ENCODE assay signal across 1 cellular context in the genomic region with DNA sequence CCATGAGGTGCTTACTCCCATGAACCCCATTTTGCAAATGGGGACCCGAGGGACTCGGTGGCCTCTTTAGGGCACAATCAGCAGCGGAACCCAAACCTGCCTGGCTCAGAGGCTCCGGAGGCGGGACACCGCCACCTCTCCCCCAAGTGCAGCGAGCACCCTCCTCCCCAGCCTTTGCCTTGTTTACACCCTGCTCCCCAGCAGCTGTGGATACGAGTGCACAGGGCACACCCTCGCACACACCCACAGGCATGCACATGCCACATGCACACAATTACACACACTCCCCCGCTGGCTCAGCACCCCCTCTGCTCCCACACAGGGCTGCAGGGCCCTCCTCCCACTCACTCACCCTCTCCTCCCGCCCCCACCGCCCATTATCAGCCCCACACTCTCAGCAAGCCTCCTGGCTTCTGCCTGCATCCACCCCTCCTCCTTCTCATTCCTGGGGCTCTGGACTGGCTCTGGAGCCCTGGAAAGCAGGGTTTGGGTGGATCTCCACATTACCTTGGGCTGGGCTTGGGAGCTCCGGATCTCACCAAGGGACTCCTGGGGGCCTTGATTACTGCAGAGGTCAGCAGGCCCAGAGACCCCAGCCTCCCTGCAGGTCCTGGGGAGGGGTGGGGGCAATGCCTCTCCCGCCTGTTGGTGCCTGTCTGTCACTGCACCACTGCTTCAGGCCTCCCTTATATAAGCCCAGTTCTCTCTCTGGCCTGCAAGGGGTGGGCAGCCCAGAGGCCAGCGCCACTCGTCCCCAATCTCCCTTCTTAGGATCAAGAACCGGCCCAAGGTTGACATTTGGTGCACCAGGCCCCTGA.
TF ChIP-seq lines count a peak whose summit lies in the region.

No MANE protein-coding gene starts in this region.

TF ChIP-seq in HepG2, 621 proteins besides CTCF, POLR2A, EP300 and RAD21 (continued from another document and continues in another):
- TF ChIP-seq, protein P1, sequence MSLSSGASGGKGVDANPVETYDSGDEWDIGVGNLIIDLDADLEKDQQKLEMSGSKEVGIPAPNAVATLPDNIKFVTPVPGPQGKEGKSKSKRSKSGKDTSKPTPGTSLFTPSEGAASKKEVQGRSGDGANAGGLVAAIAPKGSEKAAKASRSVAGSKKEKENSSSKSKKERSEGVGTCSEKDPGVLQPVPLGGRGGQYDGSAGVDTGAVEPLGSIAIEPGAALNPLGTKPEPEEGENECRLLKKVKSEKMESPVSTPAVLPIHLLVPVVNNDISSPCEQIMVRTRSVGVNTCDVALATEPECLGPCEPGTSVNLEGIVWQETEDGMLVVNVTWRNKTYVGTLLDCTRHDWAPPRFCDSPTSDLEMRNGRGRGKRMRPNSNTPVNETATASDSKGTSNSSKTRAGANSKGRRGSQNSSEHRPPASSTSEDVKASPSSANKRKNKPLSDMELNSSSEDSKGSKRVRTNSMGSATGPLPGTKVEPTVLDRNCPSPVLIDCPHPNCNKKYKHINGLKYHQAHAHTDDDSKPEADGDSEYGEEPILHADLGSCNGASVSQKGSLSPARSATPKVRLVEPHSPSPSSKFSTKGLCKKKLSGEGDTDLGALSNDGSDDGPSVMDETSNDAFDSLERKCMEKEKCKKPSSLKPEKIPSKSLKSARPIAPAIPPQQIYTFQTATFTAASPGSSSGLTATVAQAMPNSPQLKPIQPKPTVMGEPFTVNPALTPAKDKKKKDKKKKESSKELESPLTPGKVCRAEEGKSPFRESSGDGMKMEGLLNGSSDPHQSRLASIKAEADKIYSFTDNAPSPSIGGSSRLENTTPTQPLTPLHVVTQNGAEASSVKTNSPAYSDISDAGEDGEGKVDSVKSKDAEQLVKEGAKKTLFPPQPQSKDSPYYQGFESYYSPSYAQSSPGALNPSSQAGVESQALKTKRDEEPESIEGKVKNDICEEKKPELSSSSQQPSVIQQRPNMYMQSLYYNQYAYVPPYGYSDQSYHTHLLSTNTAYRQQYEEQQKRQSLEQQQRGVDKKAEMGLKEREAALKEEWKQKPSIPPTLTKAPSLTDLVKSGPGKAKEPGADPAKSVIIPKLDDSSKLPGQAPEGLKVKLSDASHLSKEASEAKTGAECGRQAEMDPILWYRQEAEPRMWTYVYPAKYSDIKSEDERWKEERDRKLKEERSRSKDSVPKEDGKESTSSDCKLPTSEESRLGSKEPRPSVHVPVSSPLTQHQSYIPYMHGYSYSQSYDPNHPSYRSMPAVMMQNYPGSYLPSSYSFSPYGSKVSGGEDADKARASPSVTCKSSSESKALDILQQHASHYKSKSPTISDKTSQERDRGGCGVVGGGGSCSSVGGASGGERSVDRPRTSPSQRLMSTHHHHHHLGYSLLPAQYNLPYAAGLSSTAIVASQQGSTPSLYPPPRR (CRISPR knock-in tag; IDR thresholded peaks at IDR 0.05; ENCODE audit: borderline replicate concordance), result no peak
- TF ChIP-seq NCOA5 (CRISPR knock-in tag; IDR thresholded peaks at IDR 0.05), result no peak
- TF ChIP-seq, protein P2, sequence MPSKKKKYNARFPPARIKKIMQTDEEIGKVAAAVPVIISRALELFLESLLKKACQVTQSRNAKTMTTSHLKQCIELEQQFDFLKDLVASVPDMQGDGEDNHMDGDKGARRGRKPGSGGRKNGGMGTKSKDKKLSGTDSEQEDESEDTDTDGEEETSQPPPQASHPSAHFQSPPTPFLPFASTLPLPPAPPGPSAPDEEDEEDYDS (CRISPR knock-in tag; IDR thresholded peaks at IDR 0.05), result no peak
- TF ChIP-seq, protein P3, sequence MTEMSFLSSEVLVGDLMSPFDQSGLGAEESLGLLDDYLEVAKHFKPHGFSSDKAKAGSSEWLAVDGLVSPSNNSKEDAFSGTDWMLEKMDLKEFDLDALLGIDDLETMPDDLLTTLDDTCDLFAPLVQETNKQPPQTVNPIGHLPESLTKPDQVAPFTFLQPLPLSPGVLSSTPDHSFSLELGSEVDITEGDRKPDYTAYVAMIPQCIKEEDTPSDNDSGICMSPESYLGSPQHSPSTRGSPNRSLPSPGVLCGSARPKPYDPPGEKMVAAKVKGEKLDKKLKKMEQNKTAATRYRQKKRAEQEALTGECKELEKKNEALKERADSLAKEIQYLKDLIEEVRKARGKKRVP (CRISPR knock-in tag; IDR thresholded peaks at IDR 0.05), result no peak
- no peak for TF ChIP-seq ZC3H4 (CRISPR knock-in tag; IDR thresholded peaks at IDR 0.05; ENCODE audit: borderline replicate concordance)
- no peak for TF ChIP-seq PAWR (CRISPR knock-in tag; IDR thresholded peaks at IDR 0.05; ENCODE audit: borderline replicate concordance)
- TF ChIP-seq TBL1XR1 (IDR thresholded peaks at IDR 0.05; ENCODE audit: borderline replicate concordance, low read length, partially characterized antibody), result no peak
- no peak for TF ChIP-seq ZNF839 (CRISPR knock-in tag; IDR thresholded peaks at IDR 0.05; ENCODE audit: borderline replicate concordance)
- TF ChIP-seq NFIB (CRISPR knock-in tag; IDR thresholded peaks at IDR 0.05; ENCODE audit: borderline replicate concordance), result no peak
- no peak for TF ChIP-seq ZBTB7A (CRISPR knock-in tag; IDR thresholded peaks at IDR 0.05)
- TF ChIP-seq KLF9 (CRISPR knock-in tag; IDR thresholded peaks at IDR 0.05; ENCODE audit: low read depth), result no peak
- no peak for TF ChIP-seq WIZ (CRISPR knock-in tag; IDR thresholded peaks at IDR 0.05)
- TF ChIP-seq ZNF552 (CRISPR knock-in tag; IDR thresholded peaks at IDR 0.05; ENCODE audit: borderline replicate concordance), result no peak
- TF ChIP-seq NFYC (CRISPR knock-in tag; IDR thresholded peaks at IDR 0.05), result no peak
- TF ChIP-seq RXRB (CRISPR knock-in tag; IDR thresholded peaks at IDR 0.05; ENCODE audit: borderline replicate concordance), result peak; percentile 50; the same call in 1 of the 2 replicates
- no peak for TF ChIP-seq EEA1 (CRISPR knock-in tag; IDR thresholded peaks at IDR 0.05; ENCODE audit: borderline replicate concordance)
- TF ChIP-seq MXD4 (CRISPR knock-in tag; IDR thresholded peaks at IDR 0.05), result 0 out of 2 replicates have a peak, but pooled peaks have one; percentile 3
- no peak for TF ChIP-seq ZNF251 (CRISPR knock-in tag; IDR thresholded peaks at IDR 0.05)
- TF ChIP-seq CENPX (CRISPR knock-in tag; IDR thresholded peaks at IDR 0.05), result no peak
- TF ChIP-seq ZNF20 (CRISPR knock-in tag; IDR thresholded peaks at IDR 0.05), result no peak
- no peak for TF ChIP-seq ZNF577 (CRISPR knock-in tag; IDR thresholded peaks at IDR 0.05; ENCODE audit: borderline replicate concordance, low read depth)
- TF ChIP-seq ZNF326 (CRISPR knock-in tag; IDR thresholded peaks at IDR 0.05; ENCODE audit: borderline replicate concordance), result no peak
- TF ChIP-seq ZNF557 (CRISPR knock-in tag; IDR thresholded peaks at IDR 0.05), result no peak
- TF ChIP-seq, protein P4, sequence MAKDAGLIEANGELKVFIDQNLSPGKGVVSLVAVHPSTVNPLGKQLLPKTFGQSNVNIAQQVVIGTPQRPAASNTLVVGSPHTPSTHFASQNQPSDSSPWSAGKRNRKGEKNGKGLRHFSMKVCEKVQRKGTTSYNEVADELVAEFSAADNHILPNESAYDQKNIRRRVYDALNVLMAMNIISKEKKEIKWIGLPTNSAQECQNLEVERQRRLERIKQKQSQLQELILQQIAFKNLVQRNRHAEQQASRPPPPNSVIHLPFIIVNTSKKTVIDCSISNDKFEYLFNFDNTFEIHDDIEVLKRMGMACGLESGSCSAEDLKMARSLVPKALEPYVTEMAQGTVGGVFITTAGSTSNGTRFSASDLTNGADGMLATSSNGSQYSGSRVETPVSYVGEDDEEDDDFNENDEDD (CRISPR knock-in tag; IDR thresholded peaks at IDR 0.05; ENCODE audit: borderline replicate concordance), result no peak
- TF ChIP-seq ZNF850 (CRISPR knock-in tag; conservative IDR thresholded peaks at IDR 0.05), result no peak
- TF ChIP-seq, protein P5, sequence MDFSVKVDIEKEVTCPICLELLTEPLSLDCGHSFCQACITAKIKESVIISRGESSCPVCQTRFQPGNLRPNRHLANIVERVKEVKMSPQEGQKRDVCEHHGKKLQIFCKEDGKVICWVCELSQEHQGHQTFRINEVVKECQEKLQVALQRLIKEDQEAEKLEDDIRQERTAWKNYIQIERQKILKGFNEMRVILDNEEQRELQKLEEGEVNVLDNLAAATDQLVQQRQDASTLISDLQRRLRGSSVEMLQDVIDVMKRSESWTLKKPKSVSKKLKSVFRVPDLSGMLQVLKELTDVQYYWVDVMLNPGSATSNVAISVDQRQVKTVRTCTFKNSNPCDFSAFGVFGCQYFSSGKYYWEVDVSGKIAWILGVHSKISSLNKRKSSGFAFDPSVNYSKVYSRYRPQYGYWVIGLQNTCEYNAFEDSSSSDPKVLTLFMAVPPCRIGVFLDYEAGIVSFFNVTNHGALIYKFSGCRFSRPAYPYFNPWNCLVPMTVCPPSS (IDR thresholded peaks at IDR 0.05), result no peak
- TF ChIP-seq RAD51 (IDR thresholded peaks at IDR 0.05; ENCODE audit: borderline replicate concordance), result no peak
- TF ChIP-seq PLRG1 (conservative IDR thresholded peaks at IDR 0.05), result no peak
- no peak; the same call in 1 of the 2 replicates for TF ChIP-seq FOXC1 (CRISPR knock-in tag; IDR thresholded peaks at IDR 0.05; ENCODE audit: borderline replicate concordance)
- TF ChIP-seq SP140L (CRISPR knock-in tag; IDR thresholded peaks at IDR 0.05; ENCODE audit: borderline replicate concordance), result no peak
- TF ChIP-seq FOXM1 (CRISPR knock-in tag; IDR thresholded peaks at IDR 0.05), result no peak
- TF ChIP-seq, protein P6, sequence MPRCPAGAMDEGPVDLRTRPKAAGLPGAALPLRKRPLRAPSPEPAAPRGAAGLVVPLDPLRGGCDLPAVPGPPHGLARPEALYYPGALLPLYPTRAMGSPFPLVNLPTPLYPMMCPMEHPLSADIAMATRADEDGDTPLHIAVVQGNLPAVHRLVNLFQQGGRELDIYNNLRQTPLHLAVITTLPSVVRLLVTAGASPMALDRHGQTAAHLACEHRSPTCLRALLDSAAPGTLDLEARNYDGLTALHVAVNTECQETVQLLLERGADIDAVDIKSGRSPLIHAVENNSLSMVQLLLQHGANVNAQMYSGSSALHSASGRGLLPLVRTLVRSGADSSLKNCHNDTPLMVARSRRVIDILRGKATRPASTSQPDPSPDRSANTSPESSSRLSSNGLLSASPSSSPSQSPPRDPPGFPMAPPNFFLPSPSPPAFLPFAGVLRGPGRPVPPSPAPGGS (CRISPR knock-in tag; IDR thresholded peaks at IDR 0.05), result 0 out of 2 replicates have a peak, but pooled peaks have one; percentile 11
- TF ChIP-seq NFE2 (CRISPR knock-in tag; IDR thresholded peaks at IDR 0.05), result no peak
- TF ChIP-seq STAG1 (CRISPR knock-in tag; IDR thresholded peaks at IDR 0.05), result no peak
- TF ChIP-seq, protein P7, sequence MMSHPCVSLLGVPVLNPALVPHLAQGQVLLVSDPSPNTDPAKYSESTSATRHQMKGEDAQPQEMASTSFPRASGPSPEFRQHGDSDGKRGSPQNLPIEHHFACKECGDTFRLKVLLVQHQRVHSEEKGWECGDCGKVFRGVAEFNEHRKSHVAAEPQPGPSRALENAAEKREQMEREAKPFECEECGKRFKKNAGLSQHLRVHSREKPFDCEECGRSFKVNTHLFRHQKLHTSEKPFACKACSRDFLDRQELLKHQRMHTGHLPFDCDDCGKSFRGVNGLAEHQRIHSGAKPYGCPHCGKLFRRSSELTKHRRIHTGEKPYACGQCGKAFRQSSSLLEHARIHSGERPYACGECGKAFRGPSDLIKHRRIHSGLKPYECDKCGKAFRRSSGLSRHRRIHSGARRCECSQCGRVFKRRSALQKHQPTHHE (CRISPR knock-in tag; IDR thresholded peaks at IDR 0.05; ENCODE audit: borderline replicate concordance), result no peak
- TF ChIP-seq SOX6 (IDR thresholded peaks at IDR 0.05), result no peak
- TF ChIP-seq SOX6 (CRISPR knock-in tag; IDR thresholded peaks at IDR 0.05), result 0 out of 2 replicates have a peak, but pooled peaks have one; percentile 26
- TF ChIP-seq PAX8 (CRISPR knock-in tag; IDR thresholded peaks at IDR 0.05; ENCODE audit: borderline replicate concordance), result no peak
- 0 out of 2 replicates have a peak, but pooled peaks have one; percentile 31 for TF ChIP-seq ZNF138 (CRISPR knock-in tag; IDR thresholded peaks at IDR 0.05; ENCODE audit: low read depth)
- no peak for TF ChIP-seq ZNF598 (CRISPR knock-in tag; IDR thresholded peaks at IDR 0.05; ENCODE audit: borderline replicate concordance)
- peak; percentile 56; the same call in 1 of the 2 replicates for TF ChIP-seq SNAI1 (CRISPR knock-in tag; IDR thresholded peaks at IDR 0.05; ENCODE audit: borderline replicate concordance)
- no peak; the same call in 1 of the 2 replicates for TF ChIP-seq ZNF451 (CRISPR knock-in tag; IDR thresholded peaks at IDR 0.05)
- TF ChIP-seq CBX2 (IDR thresholded peaks at IDR 0.05; ENCODE audit: low read depth, low read length), result no peak
- no peak for TF ChIP-seq CBX2 (CRISPR knock-in tag; IDR thresholded peaks at IDR 0.05; ENCODE audit: low read depth)
- TF ChIP-seq, protein P8, sequence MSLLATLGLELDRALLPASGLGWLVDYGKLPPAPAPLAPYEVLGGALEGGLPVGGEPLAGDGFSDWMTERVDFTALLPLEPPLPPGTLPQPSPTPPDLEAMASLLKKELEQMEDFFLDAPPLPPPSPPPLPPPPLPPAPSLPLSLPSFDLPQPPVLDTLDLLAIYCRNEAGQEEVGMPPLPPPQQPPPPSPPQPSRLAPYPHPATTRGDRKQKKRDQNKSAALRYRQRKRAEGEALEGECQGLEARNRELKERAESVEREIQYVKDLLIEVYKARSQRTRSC (CRISPR knock-in tag; IDR thresholded peaks at IDR 0.05; ENCODE audit: low read depth), result no peak
- TF ChIP-seq, protein P9, sequence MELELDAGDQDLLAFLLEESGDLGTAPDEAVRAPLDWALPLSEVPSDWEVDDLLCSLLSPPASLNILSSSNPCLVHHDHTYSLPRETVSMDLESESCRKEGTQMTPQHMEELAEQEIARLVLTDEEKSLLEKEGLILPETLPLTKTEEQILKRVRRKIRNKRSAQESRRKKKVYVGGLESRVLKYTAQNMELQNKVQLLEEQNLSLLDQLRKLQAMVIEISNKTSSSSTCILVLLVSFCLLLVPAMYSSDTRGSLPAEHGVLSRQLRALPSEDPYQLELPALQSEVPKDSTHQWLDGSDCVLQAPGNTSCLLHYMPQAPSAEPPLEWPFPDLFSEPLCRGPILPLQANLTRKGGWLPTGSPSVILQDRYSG (CRISPR knock-in tag; IDR thresholded peaks at IDR 0.05), result no peak
- TF ChIP-seq, protein P10, sequence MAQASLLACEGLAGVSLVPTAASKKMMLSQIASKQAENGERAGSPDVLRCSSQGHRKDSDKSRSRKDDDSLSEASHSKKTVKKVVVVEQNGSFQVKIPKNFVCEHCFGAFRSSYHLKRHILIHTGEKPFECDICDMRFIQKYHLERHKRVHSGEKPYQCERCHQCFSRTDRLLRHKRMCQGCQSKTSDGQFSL (CRISPR knock-in tag; IDR thresholded peaks at IDR 0.05), result 0 out of 2 replicates have a peak, but pooled peaks have one; percentile 45
- TF ChIP-seq, protein P11, sequence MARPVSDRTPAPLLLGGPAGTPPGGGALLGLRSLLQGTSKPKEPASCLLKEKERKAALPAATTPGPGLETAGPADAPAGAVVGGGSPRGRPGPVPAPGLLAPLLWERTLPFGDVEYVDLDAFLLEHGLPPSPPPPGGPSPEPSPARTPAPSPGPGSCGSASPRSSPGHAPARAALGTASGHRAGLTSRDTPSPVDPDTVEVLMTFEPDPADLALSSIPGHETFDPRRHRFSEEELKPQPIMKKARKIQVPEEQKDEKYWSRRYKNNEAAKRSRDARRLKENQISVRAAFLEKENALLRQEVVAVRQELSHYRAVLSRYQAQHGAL (CRISPR knock-in tag; IDR thresholded peaks at IDR 0.05; ENCODE audit: not compliant biosample characterization), result no peak
- no peak for TF ChIP-seq NR2F6 (IDR thresholded peaks at IDR 0.05)
- TF ChIP-seq NR2F6 (CRISPR knock-in tag; IDR thresholded peaks at IDR 0.05), result 0 out of 2 replicates have a peak, but pooled peaks have one; percentile 5
